In the genomic region with DNA sequence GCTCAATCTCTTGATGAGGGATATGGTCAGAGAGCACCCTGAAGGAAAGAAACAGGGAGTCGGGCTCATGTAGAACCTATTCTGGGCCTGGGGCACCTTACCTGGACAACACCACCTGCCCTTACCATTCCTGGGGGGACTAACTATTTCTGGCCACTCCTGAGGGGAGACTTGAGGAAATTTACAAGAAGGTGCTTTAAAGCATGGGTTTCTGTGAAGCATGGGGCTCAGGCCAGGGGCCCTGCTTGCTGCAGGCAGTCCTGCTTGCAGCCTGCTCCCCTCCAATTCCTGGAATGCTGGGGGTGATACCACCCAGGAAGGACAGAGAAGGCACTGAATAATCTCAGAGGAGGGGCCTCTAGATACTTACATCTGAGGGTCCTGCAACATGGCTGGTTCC, we compare ENCODE assay signal across 19 cellular contexts. TPM values are rescaled to one million over a fixed set of nuclear protein-coding genes. Genes with fewer than 3 reads are reported as not detected.
"Had no signal": no experiment of that assay in that cellular context is flagged by ENCODE, and none has a peak within 500 bp of the region (broad histone marks: within the 10 kb centered on the region; RNA-seq: fewer than 3 reads in every experiment).

No MANE protein-coding gene starts in this region.

- H3K4me3 ChIP-seq: gastrocnemius medialis, heart right ventricle, left lung, mucosa of descending colon, ovary, stomach, thoracic aorta, transverse colon had no signal

- ATAC-seq: esophagus mucosa; gastrocnemius medialis; heart right ventricle; left lung; mucosa of descending colon; naive thymus-derived CD8-positive, alpha-beta T cell; right cardiac atrium had no signal

- H3K4me3 Mint-ChIP-seq: immature natural killer cell; naive thymus-derived CD8-positive, alpha-beta T cell had no signal

- DNase-seq: effector memory CD4-positive, alpha-beta T cell; gastrocnemius medialis; heart right ventricle; immature natural killer cell; left lung; mammary epithelial cell; naive thymus-derived CD8-positive, alpha-beta T cell; ovary; right cardiac atrium; small intestine; stimulated activated CD4-positive, alpha-beta T cell treated with anti-CD3 and anti-CD28 coated beads, Interleukin-12 subunit alpha, Interleukin-12 subunit beta, amount 100 ng/mL, for 4 hours; stimulated activated naive CD4-positive, alpha-beta T cell; stomach; substantia nigra; transverse colon had no signal

- H3K27me3 ChIP-seq: gastrocnemius medialis, left lung, ovary, stomach, transverse colon had no signal

- H3K27ac ChIP-seq: gastrocnemius medialis, heart right ventricle, left lung, ovary, stomach, thoracic aorta had no signal

- H3K27ac Mint-ChIP-seq: immature natural killer cell had no signal

- H3K36me3 ChIP-seq: gastrocnemius medialis, heart right ventricle, left lung, ovary, stomach, thoracic aorta, transverse colon had no signal

- H3K9me3 ChIP-seq: gastrocnemius medialis, heart right ventricle, left lung, mucosa of descending colon, ovary, thoracic aorta, transverse colon had no signal

- H3K36me3 Mint-ChIP-seq: immature natural killer cell; naive thymus-derived CD8-positive, alpha-beta T cell had no signal

- H3K9me3 Mint-ChIP-seq: naive thymus-derived CD8-positive, alpha-beta T cell had no signal

- H3K4me1 ChIP-seq: gastrocnemius medialis, stomach had no signal

RNA-seq across cellular contexts. Expression of a gene that starts 44.9 kb away (rescaled TPM):
- total RNA-seq: fibroblast of villous mesenchyme, gastrocnemius medialis, heart right ventricle, mucosa of descending colon, right cardiac atrium had no signal
